20 cellular contexts compared by ENCODE assay signal in genomic region chr6:25868784-25869183, GRCh38. TPM values are rescaled to one million over a fixed set of nuclear protein-coding genes. Genes with fewer than 3 reads are reported as not detected.
A peak's percentile ranks its signal among the peaks of the same experiment; 100 is the strongest.
DNase-seq lines count a peak whose midpoint lies in the region; ATAC-seq lines count a peak whose summit lies in the region.
"Had no signal": no experiment of that assay in that cellular context is flagged by ENCODE, and none has a peak within 500 bp of the region (broad histone marks: within the 10 kb centered on the region; RNA-seq: fewer than 3 reads in every experiment).

No MANE protein-coding gene starts in this region.

- H3K9ac ChIP-seq in GM23248 (no peak overlapping the region), Karpas-422 (ENCODE audit: low read length) (no peak overlapping the region)

- no peak for ATAC-seq in T-helper 17 cell
- peak; percentile 33 to 45 for ATAC-seq in stimulated activated naive B cell treated with anti-CD40 and anti-IgM and Interleukin-4, amounts not matched to agents 10 μg/mL and 1 μg/mL and 100 μg/mL, for 72 hours (replicated peaks)
- ATAC-seq: GM23338, HCT116 had no signal

- peaks cover 0 to 6% of the 10 kb centered on the region in 2 donors for H3K36me3 Mint-ChIP-seq in CD4-positive, alpha-beta memory T cell
- H3K36me3 Mint-ChIP-seq in T-helper 17 cell (ENCODE audit: low read depth), result no peaks in the 10 kb centered on the region
- H3K36me3 Mint-ChIP-seq in stimulated activated naive B cell treated with anti-CD40 and anti-IgM and Interleukin-4, amounts not matched to agents 10 μg/mL and 1 μg/mL and 100 μg/mL, for 72 hours, result no peaks in the 10 kb centered on the region

- H2AFZ ChIP-seq in GM23248 (no peak overlapping the region), Karpas-422 (ENCODE audit: low read length) (no peak overlapping the region)
- H2AFZ ChIP-seq: GM23338 had no signal

- H3K4me3 Mint-ChIP-seq in CD4-positive, alpha-beta memory T cell, result no peak overlapping the region
- H3K4me3 Mint-ChIP-seq in T-helper 17 cell, result no peak overlapping the region
- no peak overlapping the region for H3K4me3 Mint-ChIP-seq in stimulated activated naive B cell treated with anti-CD40 and anti-IgM and Interleukin-4, amounts not matched to agents 10 μg/mL and 1 μg/mL and 100 μg/mL, for 72 hours
- H3K4me3 Mint-ChIP-seq: CD4-positive, CD25-positive, alpha-beta regulatory T cell; GM23338; HFFc6 had no signal

- H3K9me3 ChIP-seq in CD4-positive, alpha-beta memory T cell (ENCODE audit: control insufficient read depth in 1 of 2, low read length in 2 of 2), result no peaks in the 10 kb centered on the region
- H3K9me3 ChIP-seq in T-helper 17 cell (ENCODE audit: control insufficient read depth, low read length, poor library complexity, severe bottlenecking) (no peaks in the 10 kb centered on the region), GM23248 (ENCODE audit: low read depth) (no peaks in the 10 kb centered on the region), Karpas-422 (ENCODE audit: low read length) (no peaks in the 10 kb centered on the region)
- H3K9me3 ChIP-seq: BE2C, Caco-2 had no signal

- CTCF ChIA-PET in CD4-positive, alpha-beta memory T cell (lab: Charles Lee; ENCODE audit: partially characterized antibody), result interaction anchor here (1.0 kb wide), 1 partner anchor 80 kb away, joined by 3 read pairs; no protein-coding TSS in a partner anchor

- no peaks in the 10 kb centered on the region for H3K36me3 ChIP-seq in CD4-positive, alpha-beta memory T cell (ENCODE audit: insufficient read depth, low read length)
- no peaks in the 10 kb centered on the region for H3K36me3 ChIP-seq in GM23248 (ENCODE audit: low read depth)
- no peaks in the 10 kb centered on the region for H3K36me3 ChIP-seq in Karpas-422 (ENCODE audit: insufficient read depth, low read length)
- H3K36me3 ChIP-seq: BE2C had no signal

- H3K79me2 ChIP-seq in GM23248 (ENCODE audit: insufficient read depth) (no peaks in the 10 kb centered on the region), Karpas-422 (ENCODE audit: low read length) (no peaks in the 10 kb centered on the region)

- H3K9me3 Mint-ChIP-seq in CD4-positive, alpha-beta memory T cell, result peaks cover 0 to 9% (median 4%) of the 10 kb centered on the region in 8 donors
- no peaks in the 10 kb centered on the region for H3K9me3 Mint-ChIP-seq in stimulated activated naive B cell treated with anti-CD40 and anti-IgM and Interleukin-4, amounts not matched to agents 10 μg/mL and 1 μg/mL and 100 μg/mL, for 72 hours
- H3K9me3 Mint-ChIP-seq: GM23338, HFFc6 had no signal

- WGBS in GM23248 (ENCODE audit: low coverage in 1 of 2, low lambda C conversion rate in 2 of 2, missing lambda C conversion rate in 2 of 2), 2 experiments, result 36 to 48% methylated on average over 1 of the region's 1 CpG

- intact Hi-C loops in CD4-positive, alpha-beta memory T cell (cut with micrococcal nuclease), result no loop called here

- POLR2A ChIA-PET in CD4-positive, alpha-beta memory T cell (lab: Charles Lee; ENCODE audit: partially characterized antibody), result no interaction called here

- H3K27me3 ChIP-seq in CD4-positive, alpha-beta memory T cell (ENCODE audit: insufficient read depth, low read length), result no peaks in the 10 kb centered on the region
- H3K27me3 ChIP-seq in GM23248 (replicated peaks; ENCODE audit: insufficient read depth), result peaks cover 4% of the 10 kb centered on the region; the same call in 1 of the 2 replicates
- no peaks in the 10 kb centered on the region; the same call in 1 of the 2 replicates for H3K27me3 ChIP-seq in Karpas-422 (ENCODE audit: low read length)
- H3K27me3 ChIP-seq: BE2C had no signal

- no peak overlapping the region for H3K27ac ChIP-seq in CD4-positive, alpha-beta memory T cell (ENCODE audit: low read depth, low read length)
- H3K27ac ChIP-seq in GM23248 (no peak overlapping the region), Karpas-422 (ENCODE audit: low read length) (no peak overlapping the region)

- H3K4me2 ChIP-seq in GM23248 (ENCODE audit: unreplicated experiment) (no peak overlapping the region), Karpas-422 (ENCODE audit: low read depth, low read length, poor library complexity, severe bottlenecking) (no peak overlapping the region)
- H3K4me2 ChIP-seq: GM23338 had no signal

- H3K4me1 Mint-ChIP-seq in CD4-positive, alpha-beta memory T cell, result peaks cover 40 to 52% (median 52%) of the 10 kb centered on the region in 4 donors
- H3K4me1 Mint-ChIP-seq in T-helper 17 cell, result peaks cover 16% of the 10 kb centered on the region
- peaks cover 3 to 9% of the 10 kb centered on the region in 2 donors for H3K4me1 Mint-ChIP-seq in stimulated activated naive B cell treated with anti-CD40 and anti-IgM and Interleukin-4, amounts not matched to agents 10 μg/mL and 1 μg/mL and 100 μg/mL, for 72 hours
- H3K4me1 Mint-ChIP-seq: GM23338 had no signal

- peaks cover 38% of the 10 kb centered on the region for H3K4me1 ChIP-seq in CD4-positive, alpha-beta memory T cell (ENCODE audit: insufficient read depth, low read length)
- H3K4me1 ChIP-seq in GM23248 (ENCODE audit: insufficient read depth), result no peaks in the 10 kb centered on the region
- H3K4me1 ChIP-seq in Karpas-422 (ENCODE audit: low read length), result peaks cover 10% of the 10 kb centered on the region
- H3K4me1 ChIP-seq: BE2C, Caco-2 had no signal

- H3K27me3 Mint-ChIP-seq in CD4-positive, alpha-beta memory T cell, result peaks cover 4% of the 10 kb centered on the region in 2 donors
- H3K27me3 Mint-ChIP-seq in T-helper 17 cell, result no peaks in the 10 kb centered on the region
- peaks cover 11 to 16% of the 10 kb centered on the region in 2 donors for H3K27me3 Mint-ChIP-seq in stimulated activated naive B cell treated with anti-CD40 and anti-IgM and Interleukin-4, amounts not matched to agents 10 μg/mL and 1 μg/mL and 100 μg/mL, for 72 hours

- no peaks in the 10 kb centered on the region for H3F3A ChIP-seq in GM23248 (ENCODE audit: insufficient read depth)

- H3K9me2 ChIP-seq in GM23248 (ENCODE audit: insufficient read depth) (no peaks in the 10 kb centered on the region), Karpas-422 (replicated peaks; ENCODE audit: insufficient read depth, low read length) (no peaks in the 10 kb centered on the region)

- H3K4me3 ChIP-seq in CD4-positive, alpha-beta memory T cell (ENCODE audit: low read length in 2 of 2), result no peak overlapping the region
- no peak overlapping the region for H3K4me3 ChIP-seq in GM23248
- H3K4me3 ChIP-seq in Karpas-422 (ENCODE audit: low read length), result no peak overlapping the region
- H3K4me3 ChIP-seq: GM23338 had no signal

- H3K27ac Mint-ChIP-seq in CD4-positive, alpha-beta memory T cell, result peak overlapping the region in 4 of 7 donors; percentile 23 to 63 (median 28)
- peak overlapping the region; percentile 42 for H3K27ac Mint-ChIP-seq in T-helper 17 cell
- no peak overlapping the region for H3K27ac Mint-ChIP-seq in stimulated activated naive B cell treated with anti-CD40 and anti-IgM and Interleukin-4, amounts not matched to agents 10 μg/mL and 1 μg/mL and 100 μg/mL, for 72 hours
- H3K27ac Mint-ChIP-seq: CD4-positive, CD25-positive, alpha-beta regulatory T cell; GM23338; HFFc6 had no signal

- DNase-seq in CD4-positive, alpha-beta memory T cell, result no peak
- DNase-seq in T-helper 17 cell (no peak), kidney tubule cell (ENCODE audit: low spot score) (peak; percentile 39), GM23248 (no peak), Karpas-422 (no peak)
- no peak for DNase-seq in stimulated activated naive B cell treated with anti-CD40 and anti-IgM and Interleukin-4, amounts not matched to agents 10 μg/mL and 1 μg/mL and 100 μg/mL, for 72 hours
- DNase-seq: ACHN; BE2C; C1 segment of cervical spinal cord; Caco-2; CD4-positive, CD25-positive, alpha-beta regulatory T cell; DMS153; DMS79; GDM1; H7; HFFc6; IMR-90 had no signal

- H4K20me1 ChIP-seq in GM23248 (ENCODE audit: insufficient read depth), result no peaks in the 10 kb centered on the region
- no peaks in the 10 kb centered on the region for H4K20me1 ChIP-seq in Karpas-422 (ENCODE audit: insufficient read depth, low read depth, low read length)

- in situ Hi-C loops in GM23248 (cut with MboI), result no loop called here

RNA-seq across cellular contexts. Expression of gene SLC17A3, which starts 5.3 kb away (rescaled TPM):
- total RNA-seq in CD4-positive, alpha-beta memory T cell, result under 1 TPM; 0.81 to 1.00 TPM
- polyA plus RNA-seq in CD4-positive, alpha-beta memory T cell, result under 1 TPM in 1 of 2 donors, not detected in 1; 0.75 TPM
- total RNA-seq in T-helper 17 cell, result 1 to 10 TPM; 1.3 to 2.4 TPM
- not detected in 2 replicates for total RNA-seq in GM23248 (2014; rRNA removed; shearing (Covaris generic))
- polyA plus RNA-seq in GM23248 (2016; fragmentation: Nextera tagmentation; extraction: Ambion mirVana), result not detected in 2 replicates
- not detected in 2 replicates for total RNA-seq in Karpas-422 (2014; rRNA removed; shearing (Covaris generic); ENCODE audit: low replicate concordance)
- total RNA-seq: Caco-2; CD4-positive, CD25-positive, alpha-beta regulatory T cell; Daoy; GM23338; H7; HFFc6; IMR-90 had no signal
- polyA plus RNA-seq: GM23338, IMR-90 had no signal

RNA-seq across cellular contexts. Expression of gene SLC17A1, which starts 36.9 kb away (rescaled TPM):
- total RNA-seq in CD4-positive, alpha-beta memory T cell, result under 1 TPM in 1 of 2 experiments, not detected in 1; 0.19 TPM
- not detected for polyA plus RNA-seq in CD4-positive, alpha-beta memory T cell
- under 1 TPM in 1 of 2 donors, not detected in 1; 0.52 TPM for total RNA-seq in T-helper 17 cell
- total RNA-seq in GM23248 (2014; rRNA removed; shearing (Covaris generic)), result not detected in 2 replicates
- not detected in 2 replicates for polyA plus RNA-seq in GM23248 (2016; fragmentation: Nextera tagmentation; extraction: Ambion mirVana)
- not detected in 2 replicates for total RNA-seq in Karpas-422 (2014; rRNA removed; shearing (Covaris generic); ENCODE audit: low replicate concordance)
- total RNA-seq: Caco-2; CD4-positive, CD25-positive, alpha-beta regulatory T cell; Daoy; GM23338; H7; HFFc6; IMR-90 had no signal
- polyA plus RNA-seq: CD4-positive, CD25-positive, alpha-beta regulatory T cell; GM23338; IMR-90 had no signal
